ENCODE assay signal across 1 cellular context in the genomic region with DNA sequence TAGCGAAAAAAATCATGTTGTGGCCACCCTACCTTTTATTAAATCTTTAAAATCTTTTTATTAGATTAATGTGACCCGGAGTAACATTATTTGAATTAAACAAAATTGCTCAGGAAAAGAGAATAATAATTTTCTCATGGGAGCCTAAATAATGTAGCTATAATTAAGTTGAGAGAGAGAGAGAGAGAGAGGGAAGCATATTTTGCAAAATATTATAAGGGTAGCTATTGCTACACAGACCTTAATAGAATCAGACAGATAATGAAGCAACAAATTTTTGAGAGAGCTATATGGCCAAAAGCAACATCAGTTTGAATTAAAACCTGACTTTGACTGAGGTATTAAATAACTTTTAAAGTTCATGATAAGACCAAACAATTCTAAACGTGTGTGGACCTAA.
TF ChIP-seq lines count a peak whose summit lies in the region.

No MANE protein-coding gene starts in this region.

TF ChIP-seq in SK-N-SH, 30 proteins besides CTCF, POLR2A, EP300 and RAD21 (continued from another document):
- TF ChIP-seq, protein P1, sequence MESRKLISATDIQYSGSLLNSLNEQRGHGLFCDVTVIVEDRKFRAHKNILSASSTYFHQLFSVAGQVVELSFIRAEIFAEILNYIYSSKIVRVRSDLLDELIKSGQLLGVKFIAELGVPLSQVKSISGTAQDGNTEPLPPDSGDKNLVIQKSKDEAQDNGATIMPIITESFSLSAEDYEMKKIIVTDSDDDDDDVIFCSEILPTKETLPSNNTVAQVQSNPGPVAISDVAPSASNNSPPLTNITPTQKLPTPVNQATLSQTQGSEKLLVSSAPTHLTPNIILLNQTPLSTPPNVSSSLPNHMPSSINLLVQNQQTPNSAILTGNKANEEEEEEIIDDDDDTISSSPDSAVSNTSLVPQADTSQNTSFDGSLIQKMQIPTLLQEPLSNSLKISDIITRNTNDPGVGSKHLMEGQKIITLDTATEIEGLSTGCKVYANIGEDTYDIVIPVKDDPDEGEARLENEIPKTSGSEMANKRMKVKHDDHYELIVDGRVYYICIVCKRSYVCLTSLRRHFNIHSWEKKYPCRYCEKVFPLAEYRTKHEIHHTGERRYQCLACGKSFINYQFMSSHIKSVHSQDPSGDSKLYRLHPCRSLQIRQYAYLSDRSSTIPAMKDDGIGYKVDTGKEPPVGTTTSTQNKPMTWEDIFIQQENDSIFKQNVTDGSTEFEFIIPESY (IDR thresholded peaks at IDR 0.05; ENCODE audit: borderline replicate concordance, low read depth) = no peak
